1 cellular context compared by ENCODE assay signal in the genomic region with DNA sequence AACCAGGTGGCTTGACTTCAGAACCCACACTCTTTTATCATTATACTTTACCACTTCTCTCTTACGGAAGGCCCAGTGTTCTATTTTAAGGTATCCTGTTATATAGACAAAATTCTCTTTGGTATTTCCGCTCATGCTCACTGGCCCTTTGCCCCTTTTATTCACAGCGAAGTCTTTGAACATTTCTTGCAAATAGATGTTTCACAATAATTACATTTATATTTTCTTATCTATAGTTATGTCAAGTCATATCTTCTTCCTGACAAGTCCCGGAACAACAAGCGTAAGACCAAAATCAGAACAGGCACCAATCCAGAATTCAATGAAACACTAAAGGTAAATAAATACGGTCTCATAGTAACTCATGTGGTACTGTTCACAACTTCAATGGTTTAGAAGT.
TF ChIP-seq lines count a peak whose summit lies in the region.

No MANE protein-coding gene starts in this region.

TF ChIP-seq in endothelial cell of umbilical vein, 7 proteins besides CTCF, POLR2A, EP300 and RAD21 (continued from another document):
- TF ChIP-seq, protein P1, sequence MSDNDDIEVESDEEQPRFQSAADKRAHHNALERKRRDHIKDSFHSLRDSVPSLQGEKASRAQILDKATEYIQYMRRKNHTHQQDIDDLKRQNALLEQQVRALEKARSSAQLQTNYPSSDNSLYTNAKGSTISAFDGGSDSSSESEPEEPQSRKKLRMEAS (IDR thresholded peaks at IDR 0.05; ENCODE audit: insufficient read depth, insufficient read length), result no peak
- TF ChIP-seq JUN (IDR thresholded peaks at IDR 0.05; ENCODE audit: borderline replicate concordance, insufficient read depth, insufficient read length, low read depth) (no peak), GATA2 (IDR thresholded peaks at IDR 0.05; ENCODE audit: insufficient read depth, insufficient read length, low read depth, low read length) (no peak), POLR2AphosphoS5 (IDR thresholded peaks at IDR 0.05; ENCODE audit: insufficient read depth, low read depth, low read length) (no peak), EZH2 (IDR thresholded peaks at IDR 0.05; ENCODE audit: borderline replicate concordance, low read depth, low read length, severe bottlenecking) (no peak), MYC (IDR thresholded peaks at IDR 0.05; ENCODE audit: low read depth, low read length) (no peak)
